8 cellular contexts compared by ENCODE assay signal in the genomic region with DNA sequence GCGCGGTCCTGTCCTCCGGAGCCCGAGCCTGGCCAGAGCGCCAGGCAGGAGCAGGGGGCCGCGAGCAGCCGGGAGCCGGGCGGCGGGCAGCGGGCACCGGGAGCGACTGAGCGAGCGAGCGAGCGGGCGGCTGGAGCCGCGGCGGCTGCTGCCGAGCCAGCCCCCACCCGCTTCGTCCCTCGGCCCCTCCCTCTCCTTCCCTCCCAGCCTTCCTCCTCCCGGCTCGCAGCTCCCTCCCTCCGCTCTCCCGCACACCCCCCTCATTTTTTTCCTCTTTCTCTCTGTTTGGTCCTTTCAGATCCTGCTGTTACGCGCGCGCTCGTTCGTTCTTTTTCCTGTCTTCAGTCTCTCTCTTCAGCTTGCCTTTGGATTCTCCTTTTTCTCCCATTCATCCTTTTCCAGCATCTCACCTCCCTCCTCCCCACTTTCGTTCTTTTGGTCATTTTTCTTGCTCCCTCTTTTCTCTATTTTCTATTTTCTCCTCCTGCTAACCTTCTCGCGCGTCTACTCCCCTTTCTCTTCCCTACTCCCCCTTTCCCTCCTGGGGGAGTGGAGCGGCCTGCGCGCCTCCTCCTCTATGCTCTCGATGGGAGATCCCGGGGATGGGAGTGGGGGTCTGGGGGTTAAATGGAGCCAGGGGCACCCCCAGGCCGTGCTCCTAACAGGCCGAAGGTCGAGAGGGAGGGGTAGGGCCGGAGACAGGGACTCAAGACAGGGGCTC. TPM values are rescaled to one million over a fixed set of nuclear protein-coding genes. Genes with fewer than 3 reads are reported as not detected.
DNase-seq lines count a peak whose midpoint lies in the region; ATAC-seq and TF ChIP-seq lines count a peak whose summit lies in the region.

A gene (minus strand): TSS at position 108 of the 721 bp plus-strand sequence. CDS start 125,347 bp downstream, outside the sequence.

- H3K4me3 Mint-ChIP-seq in mesothelial cell of epicardium: peak within 1 kb of the TSS; percentile 69

- no peaks in the 10 kb centered on the region for H3K36me3 Mint-ChIP-seq in mesothelial cell of epicardium

- CTCF ChIA-PET in RWPE1 (lab: Yijun Ruan, JAX): interaction anchor here (0.7 kb wide), 1 partner anchor 64 kb away, joined by 6 read pairs; no protein-coding TSS in a partner anchor

- peak; percentile 36 for DNase-seq in ACHN
- peak; percentile 44 for DNase-seq in GM23248
- peak; percentile 39 for DNase-seq in RWPE1 (ENCODE audit: low spot score)
- peak in 1 of 2 experiments; percentile 52 for DNase-seq in mesothelial cell of epicardium (ENCODE audit: low spot score in 2 of 2, unreplicated experiment in 2 of 2)
- no peak for DNase-seq in upper lobe of right lung
- no peak for DNase-seq in kidney glomerular epithelial cell (lab: John Stamatoyannopoulos, UW)

- peak within 1 kb of the TSS; percentile 72 for H2AFZ ChIP-seq in GM23248

- POLR2A ChIA-PET in RWPE1 (lab: Yijun Ruan, JAX; ENCODE audit: low non-redundant PET): no interaction called here

- no peaks in the 10 kb centered on the region for H3K79me2 ChIP-seq in GM23248 (ENCODE audit: insufficient read depth)

- peak within 1 kb of the TSS; percentile 84 for H3K4me2 ChIP-seq in GM23248 (ENCODE audit: unreplicated experiment)

- H3K9me2 ChIP-seq in GM23248 (ENCODE audit: insufficient read depth): no peaks in the 10 kb centered on the region

- no peak within 1 kb of the TSS for H3K27ac ChIP-seq in GM23248
- no peak within 1 kb of the TSS for H3K27ac ChIP-seq in RWPE1
- H3K27ac ChIP-seq in upper lobe of right lung: no peak within 1 kb of the TSS

- intact Hi-C loops in upper lobe of right lung (cut with DNase I): no loop called here

- WGBS in GM23248 (ENCODE audit: low coverage in 1 of 2, low lambda C conversion rate in 2 of 2, missing lambda C conversion rate in 2 of 2), 2 experiments: 5 to 9% methylated on average over 22 to 32 of the region's 49 CpGs

- H3K27me3 Mint-ChIP-seq in mesothelial cell of epicardium (ENCODE audit: low read depth): peaks cover 91% of the 10 kb centered on the region

- H4K20me1 ChIP-seq in GM23248 (ENCODE audit: insufficient read depth): no peaks in the 10 kb centered on the region

- no peaks in the 10 kb centered on the region for H3K9me3 Mint-ChIP-seq in mesothelial cell of epicardium

- H3K36me3 ChIP-seq in GM23248 (ENCODE audit: low read depth) (no peaks in the 10 kb centered on the region), endocrine pancreas (ENCODE audit: control insufficient read depth, insufficient read depth, low read length) (no peaks in the 10 kb centered on the region), upper lobe of right lung (no peaks in the 10 kb centered on the region)

- H3K9ac ChIP-seq in GM23248 (no peak within 1 kb of the TSS), endocrine pancreas (ENCODE audit: control insufficient read depth, insufficient read depth, low read length) (peak within 1 kb of the TSS; percentile 47)

- no peak within 1 kb of the TSS for H3K27ac Mint-ChIP-seq in mesothelial cell of epicardium

- H3K4me3 ChIP-seq in GM23248: peak within 1 kb of the TSS; percentile 71
- peak within 1 kb of the TSS; percentile 37 for H3K4me3 ChIP-seq in endocrine pancreas (ENCODE audit: control insufficient read depth, insufficient read depth, low read length)
- H3K4me3 ChIP-seq in upper lobe of right lung: peak within 1 kb of the TSS; percentile 51

- no peaks in the 10 kb centered on the region for H3F3A ChIP-seq in GM23248 (ENCODE audit: insufficient read depth)

- TF ChIP-seq CTCF in RWPE1 (conservative IDR thresholded peaks at IDR 0.05; ENCODE audit: low read depth) (no peak), mesothelial cell of epicardium (IDR thresholded peaks at IDR 0.05; ENCODE audit: unreplicated experiment) (no peak), upper lobe of right lung (IDR thresholded peaks at IDR 0.05) (no peak)

- H3K9me3 ChIP-seq in GM23248 (ENCODE audit: low read depth): no peaks in the 10 kb centered on the region
- no peaks in the 10 kb centered on the region for H3K9me3 ChIP-seq in endocrine pancreas (ENCODE audit: control insufficient read depth, low read length)
- no peaks in the 10 kb centered on the region for H3K9me3 ChIP-seq in upper lobe of right lung

- ATAC-seq in upper lobe of right lung (peak; percentile 56), GM18909 (IDR thresholded peaks at IDR 0.05; ENCODE audit: poor library complexity, unreplicated experiment) (no peak)

- in situ Hi-C loops in ACHN (cut with HindIII; ENCODE audit: low pct_ligation_motif_present, low pct_unique_long_range_greater_than_20kb, low sequenced_read_pairs): no loop called here
- in situ Hi-C loops in GM23248 (cut with MboI): no loop called here

- peaks cover 13% of the 10 kb centered on the region for H3K4me1 Mint-ChIP-seq in mesothelial cell of epicardium

- H3K27me3 ChIP-seq in GM23248 (replicated peaks; ENCODE audit: insufficient read depth) (peaks cover 92% of the 10 kb centered on the region), endocrine pancreas (ENCODE audit: control insufficient read depth, insufficient read depth, low read length) (no peaks in the 10 kb centered on the region), upper lobe of right lung (peaks cover 63% of the 10 kb centered on the region)

- peaks cover 8% of the 10 kb centered on the region for H3K4me1 ChIP-seq in GM23248 (ENCODE audit: insufficient read depth)
- no peaks in the 10 kb centered on the region for H3K4me1 ChIP-seq in endocrine pancreas (ENCODE audit: control insufficient read depth, insufficient read depth, low read length)
- H3K4me1 ChIP-seq in upper lobe of right lung: peaks cover 21% of the 10 kb centered on the region

RNA-seq across cellular contexts. Expression of the gene that starts here (rescaled TPM):
- not detected in 2 replicates for total RNA-seq in GM23248 (2014; rRNA removed; shearing (Covaris generic))
- polyA plus RNA-seq in GM23248 (2016; fragmentation: Nextera tagmentation; extraction: Ambion mirVana): 0.14 and 0.23 TPM in 2 replicates
- total RNA-seq in mesothelial cell of epicardium: 1.2 to 3.7 TPM (median 1.5 TPM) in 3 replicates
- total RNA-seq in upper lobe of right lung: 3.0 TPM

Comparison
In these comparisons a context has a peak if more than half of its experiments do, and no peak if none do; other contexts are left out.
1. Peak in DNase-seq, H3K4me3 ChIP-seq and H3K4me2 ChIP-seq in GM23248; RNA of the gene not detected or under 1 TPM.
2. DNase-seq: peak in ACHN (single experiment) and RWPE1 (single experiment); none in upper lobe of right lung (single experiment) and kidney glomerular epithelial cell (single experiment).
3. Peak in every context shown above with its lines, with median percentiles within 50 percentile points of each other: H3K4me3 ChIP-seq.